Comparison of ENCODE assay signal across 1 cellular context in genomic region chr3:167839460-167839859, GRCh38.
TF ChIP-seq lines count a peak whose summit lies in the region.

No MANE protein-coding gene starts in this region.

TF ChIP-seq in SK-N-SH treated with all-trans-retinoic acid at 6 μM for 48 hours, 23 proteins besides CTCF, POLR2A, EP300 and RAD21 (continued from another document):
- TF ChIP-seq POU6F1 (CRISPR knock-in tag; IDR thresholded peaks at IDR 0.05; ENCODE audit: borderline replicate concordance, low read depth) (no peak), ZNF565 (CRISPR knock-in tag; conservative IDR thresholded peaks at IDR 0.05; ENCODE audit: low read depth) (no peak), ZFP30 (CRISPR knock-in tag; IDR thresholded peaks at IDR 0.05) (no peak), ZC3H10 (CRISPR knock-in tag; IDR thresholded peaks at IDR 0.05) (no peak), CREB5 (CRISPR knock-in tag; IDR thresholded peaks at IDR 0.05; ENCODE audit: low read depth) (no peak), SNAI2 (CRISPR knock-in tag; IDR thresholded peaks at IDR 0.05) (no peak), OSR1 (CRISPR knock-in tag; IDR thresholded peaks at IDR 0.05) (no peak), PPARA (CRISPR knock-in tag; IDR thresholded peaks at IDR 0.05; ENCODE audit: borderline replicate concordance) (no peak), ZFP3 (CRISPR knock-in tag; IDR thresholded peaks at IDR 0.05) (no peak), TCF4 (CRISPR knock-in tag; IDR thresholded peaks at IDR 0.05; ENCODE audit: borderline replicate concordance) (no peak), CSRNP3 (CRISPR knock-in tag; IDR thresholded peaks at IDR 0.05) (no peak), PATZ1 (CRISPR knock-in tag; IDR thresholded peaks at IDR 0.05; ENCODE audit: borderline replicate concordance) (no peak), ISL1 (CRISPR knock-in tag; IDR thresholded peaks at IDR 0.05) (no peak)
